In the genomic region with DNA sequence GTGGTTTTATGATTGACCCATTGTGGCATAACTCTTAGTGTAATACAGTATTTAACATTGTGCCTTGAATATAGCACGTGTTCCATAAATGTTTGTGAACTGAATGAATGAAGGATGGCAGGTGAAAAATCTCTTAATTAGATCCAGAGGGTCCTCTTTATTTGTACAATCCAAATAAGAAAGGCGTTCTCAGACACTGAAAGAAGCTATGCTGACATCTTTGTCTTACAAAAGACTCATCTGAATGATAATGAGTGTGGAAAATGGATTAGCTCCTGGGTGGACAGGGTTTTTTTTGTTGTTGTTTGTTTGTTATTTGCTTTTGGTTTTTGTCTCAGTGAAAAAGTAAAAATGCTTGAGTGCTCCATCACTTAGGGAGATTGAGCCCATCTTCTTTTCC, we compare ENCODE assay signal across 7 cellular contexts.
"Had no signal": no experiment of that assay in that cellular context is flagged by ENCODE, and none has a peak within 500 bp of the region (broad histone marks: within the 10 kb centered on the region; RNA-seq: fewer than 3 reads in every experiment).

No MANE protein-coding gene starts in this region.

- H3K4me3 ChIP-seq: GM23248, K562 had no signal

- DNase-seq: GM23248, H7, HCEC 1CT, IMR-90, KG1 had no signal

- H3K27ac ChIP-seq: GM23248 had no signal

- H3K9ac ChIP-seq: GM23248 had no signal

- ATAC-seq: K562 had no signal

- FAIRE-seq: HTR-8/SVneo, K562 had no signal

- H2AFZ ChIP-seq: GM23248 had no signal
